Comparison of ENCODE assay signal across 10 cellular contexts in genomic region chr6:110329729-110330436, GRCh38. TPM values are rescaled to one million over a fixed set of nuclear protein-coding genes. Genes with fewer than 3 reads are reported as not detected.
DNase-seq lines count a peak whose midpoint lies in the region; ATAC-seq, FAIRE-seq and TF ChIP-seq lines count a peak whose summit lies in the region.
"Had no signal": no experiment of that assay in that cellular context is flagged by ENCODE, and none has a peak within 500 bp of the region (broad histone marks: within the 10 kb centered on the region; RNA-seq: fewer than 3 reads in every experiment).

No MANE protein-coding gene starts in this region.

- H3K9me3 ChIP-seq in transverse colon, result no peaks in the 10 kb centered on the region

- no peak for TF ChIP-seq POLR2A in transverse colon (IDR thresholded peaks at IDR 0.05)
- no peak for TF ChIP-seq POLR2A in GM12891 (IDR thresholded peaks at IDR 0.05; ENCODE audit: low read depth, low read length)

- TF ChIP-seq EP300 in transverse colon (IDR thresholded peaks at IDR 0.05; ENCODE audit: low read depth), result no peak

- no peaks in the 10 kb centered on the region for H3K9me3 Mint-ChIP-seq in mesothelial cell of epicardium

- H3K27me3 Mint-ChIP-seq in mesothelial cell of epicardium (ENCODE audit: low read depth), result no peaks in the 10 kb centered on the region

- H3K27me3 ChIP-seq in dorsolateral prefrontal cortex (no peaks in the 10 kb centered on the region), transverse colon (no peaks in the 10 kb centered on the region)

- DNase-seq in NCI-H526 treated with DMSO at 0.1 percent for 48 hours (lab: John Stamatoyannopoulos, UW), result peak; percentile 83
- peak in 6 of 10 donors; percentile 16 to 64 (median 52) for DNase-seq in dorsolateral prefrontal cortex
- DNase-seq in mesothelial cell of epicardium (ENCODE audit: low spot score in 2 of 2, unreplicated experiment in 2 of 2), result peak in 1 of 2 experiments; percentile 53
- DNase-seq in transverse colon, result peak; percentile 19
- no peak for DNase-seq in NCI-H226
- DNase-seq in GM12891 (ENCODE audit: insufficient read length, low spot score), result no peak
- DNase-seq: activated CD4-positive, CD25-positive, alpha-beta regulatory T cell treated with anti-CD3 and anti-CD28 coated beads, Interleukin-2, amount 50 U/mL, for 72 hours; NCI-H82 had no signal

- ATAC-seq in GM18907 (IDR thresholded peaks at IDR 0.05; ENCODE audit: unreplicated experiment) (no peak), HG02610 (IDR thresholded peaks at IDR 0.05; ENCODE audit: unreplicated experiment) (no peak)

- peak overlapping the region in 45 of 59 donors; percentile 0 to 49 (median 30) for H3K4me3 ChIP-seq in dorsolateral prefrontal cortex
- peak overlapping the region in 3 of 4 donors; percentile 17 to 34 (median 20) for H3K4me3 ChIP-seq in transverse colon

- 28 to 39% methylated on average over 9 to 18 of the region's 18 CpGs for WGBS in transverse colon (ENCODE audit: low coverage in 1 of 2), 2 donors

- TF ChIP-seq CTCF in dorsolateral prefrontal cortex (IDR thresholded peaks at IDR 0.05 in 54 of 56, conservative IDR thresholded peaks at IDR 0.05 in 2 of 56; ENCODE audit: low read depth in 1 of 56, partially characterized antibody in 56 of 56), result no peak
- TF ChIP-seq CTCF in mesothelial cell of epicardium (IDR thresholded peaks at IDR 0.05; ENCODE audit: unreplicated experiment), result no peak
- TF ChIP-seq CTCF in transverse colon (IDR thresholded peaks at IDR 0.05), result no peak

- peaks cover 12 to 60% (median 41%) of the 10 kb centered on the region in 4 donors for H3K4me1 ChIP-seq in transverse colon

- in situ Hi-C loops in transverse colon (cut with MboI; ENCODE audit: low pct_ligation_motif_present in 1 of 4, low pct_unique_long_range_greater_than_20kb in 1 of 4, low sequenced_read_pairs in 3 of 4), result no loop called here

- intact Hi-C loops in dorsolateral prefrontal cortex (cut with DNase I), result no loop called here
- intact Hi-C loops in transverse colon (cut with DNase I; ENCODE audit: low total_unique reads), result loop anchor here (10.0 kb wide), 1 partner anchor 1075 kb away; no protein-coding TSS in a partner anchor

- H3K36me3 Mint-ChIP-seq in mesothelial cell of epicardium, result no peaks in the 10 kb centered on the region

- peak overlapping the region; percentile 39 for H3K4me3 Mint-ChIP-seq in mesothelial cell of epicardium

- peaks cover 96% of the 10 kb centered on the region for H3K4me1 Mint-ChIP-seq in mesothelial cell of epicardium

- peak overlapping the region; percentile 98 for H3K27ac Mint-ChIP-seq in mesothelial cell of epicardium

- no peaks in the 10 kb centered on the region for H3K36me3 ChIP-seq in transverse colon

- peak overlapping the region in 58 of 59 donors; percentile 4 to 92 (median 82) for H3K27ac ChIP-seq in dorsolateral prefrontal cortex
- H3K27ac ChIP-seq in transverse colon, result peak overlapping the region; percentile 71 to 84 (median 78)

- no peak for FAIRE-seq in GM12891 (lab: Jason Lieb, UNC)

TF ChIP-seq in GM12891, 5 proteins besides CTCF, POLR2A, EP300 and RAD21:
- TF ChIP-seq POLR2AphosphoS5 (IDR thresholded peaks at IDR 0.05; ENCODE audit: low read depth, low read length), result no peak
- TF ChIP-seq SPI1 (IDR thresholded peaks at IDR 0.05; ENCODE audit: low read depth, low read length), result no peak
- TF ChIP-seq PAX5 (IDR thresholded peaks at IDR 0.05; ENCODE audit: insufficient read depth, low read length, severe bottlenecking), result no peak
- no peak for TF ChIP-seq POU2F2 (IDR thresholded peaks at IDR 0.05; ENCODE audit: low read depth, low read length)
- TF ChIP-seq TAF1 (IDR thresholded peaks at IDR 0.05; ENCODE audit: low read depth, low read length), result no peak

RNA-seq across cellular contexts. Expression of gene METTL24, which starts 28.3 kb away (rescaled TPM):
- 10 to 100 TPM in 1 of 120 experiments, 1 to 10 TPM in 119; 2.2 to 10.3 (median 4.6) TPM for total RNA-seq in dorsolateral prefrontal cortex
- total RNA-seq in mesothelial cell of epicardium, result 25.5 to 28.1 TPM (median 25.7 TPM) in 3 replicates
- total RNA-seq in transverse colon, result 10 to 100 TPM in 2 of 4 donors, 1 to 10 TPM in 2; 1.4 to 59.9 (median 14.7) TPM
- polyA plus RNA-seq in GM12891 (2012; ENCODE audit: low read depth, missing spikeins), result not detected

Comparison
In these comparisons a context has a peak if more than half of its experiments do, and no peak if none do; other contexts are left out.
1. DNase-seq: peak in NCI-H526 treated with DMSO at 0.1 percent for 48 hours (single experiment), dorsolateral prefrontal cortex (6 of 10) and transverse colon (single experiment); none in NCI-H226 (single experiment) and GM12891 (single experiment).